8 cellular contexts compared by ENCODE assay signal in the genomic region with DNA sequence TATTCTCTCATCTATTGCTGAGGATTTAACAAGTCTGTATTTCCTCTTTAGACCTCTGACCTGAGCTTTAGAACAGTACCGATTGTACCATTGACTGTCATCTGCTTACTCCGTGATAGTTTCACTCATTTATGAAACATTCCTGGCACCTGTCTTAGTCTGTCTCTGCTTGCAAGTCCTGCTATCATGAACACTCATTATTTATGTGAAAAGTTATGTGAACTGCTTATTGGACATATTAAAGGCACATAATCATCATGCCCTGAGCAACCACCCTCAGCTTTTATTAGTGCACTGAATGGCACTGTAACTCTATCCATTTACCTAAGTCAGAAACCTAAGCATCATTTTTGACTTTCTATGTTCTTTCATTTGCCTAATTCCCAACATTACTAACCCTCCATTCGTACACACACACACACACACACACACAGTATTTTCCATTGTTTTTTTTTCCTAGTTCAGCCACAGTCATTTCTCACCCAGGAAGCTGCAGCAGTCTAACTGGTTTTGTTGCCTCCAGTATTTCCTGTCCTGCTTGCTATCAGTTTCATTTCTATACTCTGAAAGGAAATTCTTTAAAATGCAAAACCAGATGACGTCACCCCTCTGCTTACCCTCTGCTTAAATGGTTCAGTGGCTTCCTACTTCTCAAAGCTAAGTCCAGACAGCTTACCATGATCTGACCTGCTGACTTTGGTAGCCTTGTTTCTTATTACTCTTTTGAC.
DNase-seq lines count a peak whose midpoint lies in the region; ATAC-seq and TF ChIP-seq lines count a peak whose summit lies in the region.

No MANE protein-coding gene starts in this region.

- H3K9me3 ChIP-seq in CD4-positive, alpha-beta T cell (ENCODE audit: control insufficient read depth, low read length) = no peaks in the 10 kb centered on the region

- POLR2A ChIA-PET in CD4-positive, alpha-beta T cell (lab: Charles Lee) = interaction anchor here (0.5 to 1.8 kb wide), 8 partner anchors 11 to 1466 kb away, joined by 3 to 12 read pairs (median 3); a partner anchor contains a TSS

- H3K27ac Mint-ChIP-seq in CD4-positive, alpha-beta T cell = peak overlapping the region; percentile 86

- TF ChIP-seq POLR2A in Raji (IDR thresholded peaks at IDR 0.05; ENCODE audit: insufficient read depth, low read depth, low read length) = 0 out of 2 replicates have a peak, but pooled peaks have one; percentile 34

- CTCF ChIA-PET in CD4-positive, alpha-beta T cell (lab: Charles Lee) = interaction anchor here (1.4 to 2.1 kb wide), 2 partner anchors 31 to 77 kb away, joined by 3 to 19 read pairs; a partner anchor contains a TSS

- no peak for TF ChIP-seq CTCF in CD4-positive, alpha-beta T cell (IDR thresholded peaks at IDR 0.05)

- H3K27ac ChIP-seq in CD4-positive, alpha-beta T cell (ENCODE audit: low read depth, low read length) = peak overlapping the region; percentile 84
- peak overlapping the region; percentile 14 for H3K27ac ChIP-seq in layer of hippocampus (ENCODE audit: low read depth, low read length)

- intact Hi-C loops in CD4-positive, alpha-beta T cell (cut with DNase I, micrococcal nuclease) = loop anchor here (5.0 to 10.0 kb wide), 3 partner anchors 38 to 665 kb away; a partner anchor contains a TSS

- peak in 9 of 10 experiments; percentile 3 to 48 (median 21) for DNase-seq in CD4-positive, alpha-beta T cell
- DNase-seq in astrocyte of the hippocampus (ENCODE audit: low read depth, low spot score) (peak; percentile 86), NCI-H1092 treated with DMSO at 0.1 percent for 48 hours (lab: John Stamatoyannopoulos, UW) (no peak)
- DNase-seq in stimulated activated CD8-positive, alpha-beta memory T cell treated with anti-CD3 and anti-CD28 coated beads, Interleukin-12 subunit alpha, Interleukin-12 subunit beta, amount 100 ng/mL, for 1 hour (ENCODE audit: low read depth) = peak; percentile 32

- peak overlapping the region; percentile 80 for H3K4me3 Mint-ChIP-seq in CD4-positive, alpha-beta T cell

- no peaks in the 10 kb centered on the region for H3K27me3 ChIP-seq in CD4-positive, alpha-beta T cell (ENCODE audit: control insufficient read depth, insufficient read depth, low read length)
- H3K27me3 ChIP-seq in layer of hippocampus (ENCODE audit: control insufficient read depth, insufficient read depth, low read length) = no peaks in the 10 kb centered on the region

- H3K36me3 Mint-ChIP-seq in CD4-positive, alpha-beta T cell (ENCODE audit: low read depth) = peaks cover 48% of the 10 kb centered on the region

- peak; percentile 95 for ATAC-seq in CD4-positive, alpha-beta T cell (ENCODE audit: poor library complexity)
- ATAC-seq in GM19395 (IDR thresholded peaks at IDR 0.05; ENCODE audit: unreplicated experiment) = peak; percentile 98
- ATAC-seq in HG03457 (IDR thresholded peaks at IDR 0.05; ENCODE audit: unreplicated experiment) = peak; percentile 92

- H3K4me1 Mint-ChIP-seq in CD4-positive, alpha-beta T cell (ENCODE audit: low read depth) = peaks cover 57% of the 10 kb centered on the region

- H3K27me3 Mint-ChIP-seq in CD4-positive, alpha-beta T cell = no peaks in the 10 kb centered on the region

- H3K9me3 Mint-ChIP-seq in CD4-positive, alpha-beta T cell = no peaks in the 10 kb centered on the region
